Comparison of ENCODE assay signal across 8 cellular contexts in the genomic region with DNA sequence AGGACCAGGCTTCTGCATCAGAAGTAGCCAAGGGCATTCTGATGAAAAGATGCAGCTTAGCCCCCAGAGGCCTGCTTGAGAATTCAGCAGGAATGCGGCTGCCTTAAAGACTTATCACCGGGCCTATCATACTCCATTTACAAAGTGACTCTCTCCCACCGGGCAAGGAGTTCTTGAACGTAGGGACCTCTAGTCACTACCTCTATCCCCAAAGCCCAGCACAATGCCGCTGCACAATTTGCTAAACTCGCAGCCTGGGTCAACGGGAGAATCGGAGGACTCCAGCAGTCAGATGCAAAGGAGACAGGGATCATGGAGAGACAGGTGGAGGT. TPM values are rescaled to one million over a fixed set of nuclear protein-coding genes. Genes with fewer than 3 reads are reported as not detected.
DNase-seq lines count a peak whose midpoint lies in the region; ATAC-seq, FAIRE-seq and TF ChIP-seq lines count a peak whose summit lies in the region.

No MANE protein-coding gene starts in this region.

- TF ChIP-seq RAD21 in K562 (CRISPR knock-in tag; conservative IDR thresholded peaks at IDR 0.05 in 1 of 2, IDR thresholded peaks at IDR 0.05 in 1 of 2): no peak

- intact Hi-C loops in CD8-positive, alpha-beta T cell (cut with DNase I, micrococcal nuclease): loop anchor here (1.0 to 10.0 kb wide), 14 partner anchors 11 to 1587 kb away; a partner anchor contains a TSS
- intact Hi-C loops in K562 (cut with micrococcal nuclease): loop anchor here (5.0 kb wide), 1 partner anchor 175 kb away; no protein-coding TSS in a partner anchor

- H3K9me3 ChIP-seq in CD8-positive, alpha-beta T cell (ENCODE audit: low read length): no peaks in the 10 kb centered on the region
- H3K9me3 ChIP-seq in HUES6 (ENCODE audit: control insufficient read depth, insufficient read depth, low read depth, low read length) (no peaks in the 10 kb centered on the region), K562 (replicated peaks; ENCODE audit: control insufficient read depth, insufficient read depth, low read depth, low read length) (no peaks in the 10 kb centered on the region), keratinocyte (ENCODE audit: control insufficient read depth, low read depth, low read length) (no peaks in the 10 kb centered on the region)

- H3K27ac Mint-ChIP-seq in CD8-positive, alpha-beta T cell: peak overlapping the region; percentile 95

- peaks cover 23% of the 10 kb centered on the region for H3K4me1 ChIP-seq in CD8-positive, alpha-beta T cell (ENCODE audit: insufficient read depth, low read length)
- H3K4me1 ChIP-seq in HUES6 (ENCODE audit: control insufficient read depth, insufficient read depth, low read length) (peaks cover 9% of the 10 kb centered on the region; the same call in 1 of the 2 replicates), K562 (replicated peaks in 1 of 2; ENCODE audit: control insufficient read depth in 2 of 2, insufficient read depth in 2 of 2, low read length in 2 of 2) (peaks cover 10 to 13% of the 10 kb centered on the region in 2 experiments; a peak in 4 of 5 replicates), keratinocyte (ENCODE audit: control insufficient read depth, extremely low read depth, insufficient read depth, low read length) (peaks cover 8% of the 10 kb centered on the region)

- H3K27me3 Mint-ChIP-seq in CD8-positive, alpha-beta T cell (ENCODE audit: low read depth): no peaks in the 10 kb centered on the region

- H3K9ac ChIP-seq in HUES6 (ENCODE audit: low read length): peak overlapping the region; percentile 94
- peak overlapping the region; percentile 91 to 99 for H3K9ac ChIP-seq in K562 (ENCODE audit: insufficient read depth in 1 of 2, low read depth in 2 of 2, low read length in 2 of 2)
- peak overlapping the region; percentile 89 for H3K9ac ChIP-seq in keratinocyte (ENCODE audit: control insufficient read depth, extremely low read depth, insufficient read depth, low read length)

- no peak for TF ChIP-seq POLR2A in K562 (conservative IDR thresholded peaks at IDR 0.05)

- H3K27ac ChIP-seq in CD8-positive, alpha-beta T cell (ENCODE audit: low read depth, low read length): peak overlapping the region; percentile 90
- peak overlapping the region; percentile 52 for H3K27ac ChIP-seq in HUES6 (ENCODE audit: low read depth, low read length)
- H3K27ac ChIP-seq in K562 (ENCODE audit: extremely low read depth, low read depth, low read length): peak overlapping the region; percentile 91
- peak overlapping the region; percentile 88 for H3K27ac ChIP-seq in keratinocyte (ENCODE audit: control insufficient read depth, insufficient read depth, low read length)

- TF ChIP-seq CTCF in CD8-positive, alpha-beta T cell (IDR thresholded peaks at IDR 0.05): no peak
- no peak for TF ChIP-seq CTCF in K562 (IDR thresholded peaks at IDR 0.05 in 2 of 3, conservative IDR thresholded peaks at IDR 0.05 in 1 of 3; ENCODE audit: insufficient read depth in 2 of 3, low read depth in 1 of 3, low read length in 3 of 3)
- TF ChIP-seq CTCF in keratinocyte (optimal IDR thresholded peaks at IDR 0.05 in 1 of 3, IDR thresholded peaks at IDR 0.05 in 1 of 3, conservative IDR thresholded peaks at IDR 0.05 in 1 of 3; ENCODE audit: extremely low read depth in 1 of 3, insufficient read depth in 2 of 3, low read length in 3 of 3): no peak

- H4K20me1 ChIP-seq in K562 (replicated peaks; ENCODE audit: control insufficient read depth, insufficient read depth, low read length): peaks cover 7% of the 10 kb centered on the region; the same call in 1 of the 2 replicates
- no peaks in the 10 kb centered on the region for H4K20me1 ChIP-seq in keratinocyte (ENCODE audit: control insufficient read depth, extremely low read depth, insufficient read depth, low read length)

- H3K9me1 ChIP-seq in K562 (ENCODE audit: control insufficient read depth, insufficient read depth, low read length) (no peaks in the 10 kb centered on the region), keratinocyte (ENCODE audit: control insufficient read depth, extremely low read depth, insufficient read depth, low read length) (no peaks in the 10 kb centered on the region)

- H3K4me2 ChIP-seq in K562 (ENCODE audit: insufficient read depth, low read length) (peak overlapping the region; percentile 97), keratinocyte (ENCODE audit: control insufficient read depth, extremely low read depth, insufficient read depth, low read depth, low read length) (peak overlapping the region; percentile 98)

- H3K9me3 Mint-ChIP-seq in CD8-positive, alpha-beta T cell: no peaks in the 10 kb centered on the region

- POLR2A ChIA-PET in CD8-positive, alpha-beta T cell (lab: Charles Lee): interaction anchor here (0.6 to 1.4 kb wide), 6 partner anchors 8 to 104 kb away, joined by 3 to 7 read pairs (median 4); a partner anchor contains a TSS
- POLR2A ChIA-PET in K562 (lab: Yijun Ruan, JAX): interaction anchor here (0.8 to 1.5 kb wide), 4 partner anchors 13 to 521 kb away, joined by 3 to 4 read pairs (median 3); no protein-coding TSS in a partner anchor

- no peak for DNase-seq in CD8-positive, alpha-beta T cell
- peak in 2 of 4 experiments; percentile 17 to 37 for DNase-seq in K562 (ENCODE audit: extremely low read depth in 1 of 4, low spot score in 3 of 4)
- no peak for DNase-seq in keratinocyte (ENCODE audit: low read depth, low spot score)
- DNase-seq in superior temporal gyrus (ENCODE audit: extremely low spot score): peak; percentile 28
- DNase-seq in DMS79 (lab: John Stamatoyannopoulos, UW): no peak
- no peak for DNase-seq in hippocampal formation (lab: John Stamatoyannopoulos, UW)

- H3K36me3 ChIP-seq in CD8-positive, alpha-beta T cell (ENCODE audit: insufficient read depth, low read length): peaks cover 7% of the 10 kb centered on the region
- H3K36me3 ChIP-seq in HUES6 (ENCODE audit: control insufficient read depth, insufficient read depth, low read length) (peaks cover 27% of the 10 kb centered on the region), K562 (ENCODE audit: control insufficient read depth, insufficient read depth, low read length) (peaks cover 30% of the 10 kb centered on the region), keratinocyte (ENCODE audit: control insufficient read depth in 2 of 2, extremely low read depth in 1 of 2, insufficient read depth in 2 of 2, low read length in 2 of 2) (peaks cover 8 to 12% of the 10 kb centered on the region in 2 experiments)

- in situ Hi-C loops in K562 (cut with MboI): loop anchor here (10.0 kb wide), 1 partner anchor 517 kb away; no protein-coding TSS in a partner anchor

- dilution Hi-C loops in keratinocyte (cut with MboI; ENCODE audit: extremely low pct_ligation_motif_present, low sequenced_read_pairs): no loop called here

- CTCF ChIA-PET in CD8-positive, alpha-beta T cell (lab: Charles Lee): interaction anchor here (0.9 to 1.5 kb wide), 3 partner anchors 11 to 69 kb away, joined by 3 to 5 read pairs (median 3); no protein-coding TSS in a partner anchor
- CTCF ChIA-PET in K562 (lab: Yijun Ruan, JAX; ENCODE audit: low intra/inter-chr PET ratio): no interaction called here

- peaks cover 36% of the 10 kb centered on the region for H3K36me3 Mint-ChIP-seq in CD8-positive, alpha-beta T cell

- H3K4me3 ChIP-seq in CD8-positive, alpha-beta T cell (ENCODE audit: low read depth, low read length): peak overlapping the region; percentile 93
- H3K4me3 ChIP-seq in HUES6 (ENCODE audit: low read depth, low read length) (peak overlapping the region; percentile 95), K562 (peak overlapping the region; percentile 85), keratinocyte (ENCODE audit: control insufficient read depth in 2 of 3, extremely low read depth in 1 of 3, insufficient read depth in 2 of 3, low read depth in 1 of 3, low read length in 3 of 3) (peak overlapping the region; percentile 72 to 99 (median 98))

- H3K27me3 ChIP-seq in CD8-positive, alpha-beta T cell (ENCODE audit: insufficient read depth, low read length): no peaks in the 10 kb centered on the region
- H3K27me3 ChIP-seq in HUES6 (ENCODE audit: control insufficient read depth, insufficient read depth, low read length): no peaks in the 10 kb centered on the region
- no peaks in the 10 kb centered on the region for H3K27me3 ChIP-seq in K562 (ENCODE audit: control insufficient read depth in 2 of 2, insufficient read depth in 2 of 2, low read length in 2 of 2)
- no peaks in the 10 kb centered on the region for H3K27me3 ChIP-seq in keratinocyte (ENCODE audit: control insufficient read depth, extremely low read depth, insufficient read depth, low read length)

- no peak for ATAC-seq in CD8-positive, alpha-beta T cell
- ATAC-seq in GM21515 (IDR thresholded peaks at IDR 0.05; ENCODE audit: unreplicated experiment) (peak; percentile 15), K562 (peak; percentile 52)

- peaks cover 49% of the 10 kb centered on the region for H3K4me1 Mint-ChIP-seq in CD8-positive, alpha-beta T cell (ENCODE audit: low read depth)

- no TSS peak for BruUV-seq in K562 (replicated peaks; lab: Mats Ljungman, UMichigan)

- 2% methylated on average over 8 of the region's 8 CpGs for WGBS in K562 (ENCODE audit: insufficient coverage, low coverage, missing lambda C conversion rate)

- TF ChIP-seq EP300 in K562 (IDR thresholded peaks at IDR 0.05; ENCODE audit: low read length): no peak

- H3K79me2 ChIP-seq in K562 (ENCODE audit: control insufficient read depth, insufficient read depth, low read length) (peaks cover 37% of the 10 kb centered on the region), keratinocyte (ENCODE audit: control insufficient read depth, insufficient read depth, low read length) (peaks cover 23% of the 10 kb centered on the region)

- H2AFZ ChIP-seq in K562 (ENCODE audit: low read depth, low read length) (peak overlapping the region; percentile 99), keratinocyte (ENCODE audit: control insufficient read depth, low read length) (peak overlapping the region; percentile 98)

- FAIRE-seq in K562 (lab: Jason Lieb, UNC) (no peak), keratinocyte (lab: Jason Lieb, UNC) (no peak)

- peak overlapping the region; percentile 96 for H3K4me3 Mint-ChIP-seq in CD8-positive, alpha-beta T cell

RNA-seq across cellular contexts. Expression of a gene that starts 0.7 kb away (rescaled TPM):
- 10 to 100 TPM; 27.5 to 29.2 TPM for total RNA-seq in CD8-positive, alpha-beta T cell
- 6.4 and 9.4 TPM in 2 replicates for total RNA-seq in K562 (2011; cell fraction: chromatin; rRNA removed; ENCODE audit: low replicate concordance)
- total RNA-seq in K562 (2011; cell fraction: nucleolus; rRNA removed): 4.9 and 5.0 TPM in 2 replicates
- total RNA-seq in K562 (2011; cell fraction: nucleoplasm; rRNA removed): 5.7 and 6.2 TPM in 2 replicates
- total RNA-seq in K562 (2014; rRNA removed) (20.2 and 22.7 TPM in 2 replicates), K562 (2014; rRNA removed; fragmentation: Illumina TruSeq; extraction: Trizol) (22.0 and 24.6 TPM in 2 replicates), K562 (2015; rRNA removed; fragmentation: Illumina TruSeq; extraction: Trizol) (18.4 and 22.1 TPM in 2 replicates), K562 (2021) (16.5 and 18.7 TPM in 2 replicates)
- polyA plus RNA-seq in K562 (2011; rRNA removed) (11.4 and 14.0 TPM in 2 replicates), K562 (2014; fragmentation: Illumina TruSeq; extraction: Trizol) (11.7 and 12.7 TPM in 2 replicates), K562 (2014; fragmentation: Nextera tagmentation; extraction: Ambion mirVana) (10 to 100 TPM; 18.6 to 21.7 TPM), K562 (2014; rRNA removed) (12.8 and 15.0 TPM in 2 replicates), keratinocyte (7.3 to 11.5 TPM (median 10.5 TPM) in 3 replicates)
- polyA plus RNA-seq in K562 (2011; cell fraction: cytosol; rRNA removed): 6.4 and 7.3 TPM in 2 replicates
- 3.9 and 4.9 TPM in 2 replicates for polyA plus RNA-seq in K562 (2011; cell fraction: nucleus; rRNA removed)
- 10.1 and 17.0 TPM in 2 replicates for polyA plus RNA-seq in K562 (2012)
- polyA minus RNA-seq in K562 (2011; rRNA and poly(A)+ RNA removed): 29.1 and 29.9 TPM in 2 replicates
- 9.3 and 14.7 TPM in 2 replicates for polyA minus RNA-seq in K562 (2011; cell fraction: cytosol; rRNA and poly(A)+ RNA removed)
- polyA minus RNA-seq in K562 (2011; cell fraction: nucleus; rRNA and poly(A)+ RNA removed): 3.1 and 5.6 TPM in 2 replicates
- polyA plus RNA-seq in keratinocyte (2011; ENCODE audit: low read depth): 12.0 TPM
- polyA plus RNA-seq in keratinocyte (2011; cell fraction: cytosol; rRNA removed): 5.9 and 7.1 TPM in 2 replicates
- polyA plus RNA-seq in keratinocyte (2011; cell fraction: nucleus; rRNA removed): 5.5 and 8.8 TPM in 2 replicates
- 7.1 and 13.2 TPM in 2 replicates for polyA plus RNA-seq in keratinocyte (2012; ENCODE audit: low replicate concordance)
- polyA minus RNA-seq in keratinocyte: 7.3 to 10.8 TPM (median 8.8 TPM) in 3 replicates
- polyA minus RNA-seq in keratinocyte (2011; cell fraction: cytosol; rRNA and poly(A)+ RNA removed): 14.2 TPM
- polyA minus RNA-seq in keratinocyte (2011; cell fraction: nucleus; rRNA and poly(A)+ RNA removed): 5.3 and 8.2 TPM in 2 replicates

RNA-seq across cellular contexts. Expression of a gene that starts 27.8 kb away (rescaled TPM):
- total RNA-seq in CD8-positive, alpha-beta T cell: not detected
- not detected in 2 replicates for total RNA-seq in K562 (2011; cell fraction: chromatin; rRNA removed; ENCODE audit: low replicate concordance)
- total RNA-seq in K562 (2011; cell fraction: nucleolus; rRNA removed): not detected in 2 replicates
- total RNA-seq in K562 (2011; cell fraction: nucleoplasm; rRNA removed): not detected in 2 replicates
- total RNA-seq in K562 (2014; rRNA removed) (not detected in 2 replicates), K562 (2014; rRNA removed; fragmentation: Illumina TruSeq; extraction: Trizol) (not detected in 2 replicates), K562 (2015; rRNA removed; fragmentation: Illumina TruSeq; extraction: Trizol) (not detected in 2 replicates), K562 (2021) (not detected in 2 replicates)
- polyA plus RNA-seq in K562 (2011; rRNA removed) (not detected in 2 replicates), K562 (2014; fragmentation: Illumina TruSeq; extraction: Trizol) (not detected in 2 replicates), K562 (2014; fragmentation: Nextera tagmentation; extraction: Ambion mirVana) (not detected), K562 (2014; rRNA removed) (not detected in 2 replicates), keratinocyte (not detected in 3 replicates)
- not detected in 2 replicates for polyA plus RNA-seq in K562 (2011; cell fraction: cytosol; rRNA removed)
- polyA plus RNA-seq in K562 (2011; cell fraction: nucleus; rRNA removed): 0.14 TPM in 1 of 2 replicates, not detected in the other
- not detected in 2 replicates for polyA plus RNA-seq in K562 (2012)
- not detected in 2 replicates for polyA minus RNA-seq in K562 (2011; rRNA and poly(A)+ RNA removed)
- polyA minus RNA-seq in K562 (2011; cell fraction: cytosol; rRNA and poly(A)+ RNA removed): not detected in 2 replicates
- not detected in 2 replicates for polyA minus RNA-seq in K562 (2011; cell fraction: nucleus; rRNA and poly(A)+ RNA removed)
- polyA plus RNA-seq in keratinocyte (2011; ENCODE audit: low read depth): not detected
- polyA plus RNA-seq in keratinocyte (2011; cell fraction: cytosol; rRNA removed): not detected in 2 replicates
- not detected in 2 replicates for polyA plus RNA-seq in keratinocyte (2011; cell fraction: nucleus; rRNA removed)
- not detected in 2 replicates for polyA plus RNA-seq in keratinocyte (2012; ENCODE audit: low replicate concordance)
- not detected in 3 replicates for polyA minus RNA-seq in keratinocyte
- not detected for polyA minus RNA-seq in keratinocyte (2011; cell fraction: cytosol; rRNA and poly(A)+ RNA removed)
- polyA minus RNA-seq in keratinocyte (2011; cell fraction: nucleus; rRNA and poly(A)+ RNA removed): not detected in 2 replicates

RNA-seq across cellular contexts. Expression of a gene that starts 39.0 kb away (rescaled TPM):
- not detected for total RNA-seq in CD8-positive, alpha-beta T cell
- not detected in 2 replicates for total RNA-seq in K562 (2011; cell fraction: chromatin; rRNA removed; ENCODE audit: low replicate concordance)
- total RNA-seq in K562 (2011; cell fraction: nucleolus; rRNA removed): not detected in 2 replicates
- total RNA-seq in K562 (2011; cell fraction: nucleoplasm; rRNA removed): not detected in 2 replicates
- total RNA-seq in K562 (2014; rRNA removed): not detected in 2 replicates
- total RNA-seq in K562 (2014; rRNA removed; fragmentation: Illumina TruSeq; extraction: Trizol): not detected in 2 replicates
- not detected in 2 replicates for total RNA-seq in K562 (2015; rRNA removed; fragmentation: Illumina TruSeq; extraction: Trizol)
- total RNA-seq in K562 (2021): not detected in 2 replicates
- polyA plus RNA-seq in K562 (2011; rRNA removed): not detected in 2 replicates
- polyA plus RNA-seq in K562 (2011; cell fraction: cytosol; rRNA removed): not detected in 2 replicates
- not detected in 2 replicates for polyA plus RNA-seq in K562 (2011; cell fraction: nucleus; rRNA removed)
- not detected in 2 replicates for polyA plus RNA-seq in K562 (2012)
- not detected in 2 replicates for polyA plus RNA-seq in K562 (2014; fragmentation: Illumina TruSeq; extraction: Trizol)
- polyA plus RNA-seq in K562 (2014; fragmentation: Nextera tagmentation; extraction: Ambion mirVana): not detected
- not detected in 2 replicates for polyA plus RNA-seq in K562 (2014; rRNA removed)
- polyA minus RNA-seq in K562 (2011; rRNA and poly(A)+ RNA removed): not detected in 2 replicates
- not detected in 2 replicates for polyA minus RNA-seq in K562 (2011; cell fraction: cytosol; rRNA and poly(A)+ RNA removed)
- polyA minus RNA-seq in K562 (2011; cell fraction: nucleus; rRNA and poly(A)+ RNA removed): not detected in 2 replicates
- not detected in 3 replicates for polyA plus RNA-seq in keratinocyte
- not detected for polyA plus RNA-seq in keratinocyte (2011; ENCODE audit: low read depth)
- not detected in 2 replicates for polyA plus RNA-seq in keratinocyte (2011; cell fraction: cytosol; rRNA removed)
- not detected in 2 replicates for polyA plus RNA-seq in keratinocyte (2011; cell fraction: nucleus; rRNA removed)
- polyA plus RNA-seq in keratinocyte (2012; ENCODE audit: low replicate concordance): not detected in 2 replicates
- not detected in 3 replicates for polyA minus RNA-seq in keratinocyte
- not detected for polyA minus RNA-seq in keratinocyte (2011; cell fraction: cytosol; rRNA and poly(A)+ RNA removed)
- not detected in 2 replicates for polyA minus RNA-seq in keratinocyte (2011; cell fraction: nucleus; rRNA and poly(A)+ RNA removed)
